In the genomic region with DNA sequence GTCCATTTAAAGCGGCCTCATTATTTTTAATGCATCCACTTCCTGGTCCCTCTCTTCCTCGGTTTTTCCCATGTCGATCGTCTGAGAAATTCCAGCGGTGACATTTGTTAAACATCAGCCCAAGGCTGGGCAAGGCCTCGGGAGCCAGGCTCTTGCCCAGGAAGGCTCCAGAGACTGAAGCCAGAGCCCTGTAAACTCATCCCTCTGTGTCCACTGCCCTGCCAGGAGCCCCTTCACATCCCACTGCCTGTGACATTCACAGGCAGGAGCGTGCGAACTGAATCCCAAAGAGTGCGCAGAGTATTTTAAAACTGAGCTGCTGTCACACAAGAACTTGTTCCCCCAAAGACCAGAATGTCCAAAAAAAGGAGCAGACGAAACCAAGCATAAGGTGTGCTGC, we compare ENCODE assay signal across 24 cellular contexts. TPM values are rescaled to one million over a fixed set of nuclear protein-coding genes. Genes with fewer than 3 reads are reported as not detected.
DNase-seq lines count a peak whose midpoint lies in the region; ATAC-seq, FAIRE-seq and TF ChIP-seq lines count a peak whose summit lies in the region.
"Had no signal": no experiment of that assay in that cellular context is flagged by ENCODE, and none has a peak within 500 bp of the region (broad histone marks: within the 10 kb centered on the region; RNA-seq: fewer than 3 reads in every experiment).

No MANE protein-coding gene starts in this region.

- no peaks in the 10 kb centered on the region for H3K79me2 ChIP-seq in HepG2 (ENCODE audit: insufficient read depth, low read length)

- peak overlapping the region; percentile 64 for H3K27ac Mint-ChIP-seq in mesothelial cell of epicardium
- H3K27ac Mint-ChIP-seq: CD4-positive, CD25-positive, alpha-beta regulatory T cell; CD8-positive, alpha-beta T cell had no signal

- peaks cover 0 to 3% (median 0%) of the 10 kb centered on the region in 4 donors for H3K36me3 ChIP-seq in right lobe of liver
- H3K36me3 ChIP-seq in HepG2 (replicated peaks in 1 of 2; ENCODE audit: control insufficient read depth in 1 of 2, insufficient read depth in 2 of 2, low read length in 2 of 2), result no peaks in the 10 kb centered on the region
- H3K36me3 ChIP-seq in IMR-90 (ENCODE audit: control insufficient read depth, insufficient read depth, low read length), result no peaks in the 10 kb centered on the region
- H3K36me3 ChIP-seq: BE2C had no signal

- no peak overlapping the region for H3K18ac ChIP-seq in IMR-90 (ENCODE audit: low read depth, low read length)

- peaks cover 0 to 64% of the 10 kb centered on the region in 2 experiments; a peak in 3 of 4 replicates for H3K79me1 ChIP-seq in IMR-90 (ENCODE audit: low read depth in 1 of 2, low read length in 2 of 2)

- H2BK120ac ChIP-seq in IMR-90 (ENCODE audit: low read depth, low read length), result no peak overlapping the region

- no peak overlapping the region for H2BK5ac ChIP-seq in IMR-90 (ENCODE audit: low read depth, low read length, poor library complexity, severe bottlenecking)

- H3K9ac ChIP-seq in HepG2 (ENCODE audit: insufficient read depth, low read depth, low read length), result no peak overlapping the region
- H3K9ac ChIP-seq in IMR-90 (ENCODE audit: low read depth, low read length), result no peak overlapping the region

- H2AFZ ChIP-seq in HepG2 (ENCODE audit: low read length) (no peak overlapping the region), IMR-90 (replicated peaks; ENCODE audit: low read length, poor library complexity) (no peak overlapping the region)

- no peak overlapping the region for H4K91ac ChIP-seq in IMR-90 (ENCODE audit: insufficient read depth, low read depth, low read length)

- 77% methylated on average over 7 of the region's 10 CpGs for WGBS in right lobe of liver (ENCODE audit: insufficient coverage, low coverage, low lambda C conversion rate, missing lambda C conversion rate)
- WGBS in HepG2 (ENCODE audit: low lambda C conversion rate), result 49% methylated on average over 10 of the region's 10 CpGs
- 84% methylated on average over 8 of the region's 10 CpGs; no CpG with 5 or more reads in 1 of the 2 experiments for WGBS in IMR-90 (ENCODE audit: extremely low coverage in 2 of 2, insufficient read length in 1 of 2), 2 experiments

- POLR2A ChIA-PET in HepG2 (lab: Yijun Ruan, JAX) (no interaction called here), IMR-90 (lab: Charles Lee; ENCODE audit: unreplicated experiment) (no interaction called here)

- no peak for TF ChIP-seq EP300 in HepG2 (IDR thresholded peaks at IDR 0.05; ENCODE audit: low read depth in 2 of 2, low read length in 2 of 2)
- TF ChIP-seq EP300 in HepG2 (CRISPR knock-in tag; IDR thresholded peaks at IDR 0.05; ENCODE audit: borderline replicate concordance), result no peak

- no peak overlapping the region for H3K4me3 Mint-ChIP-seq in mesothelial cell of epicardium
- H3K4me3 Mint-ChIP-seq: CD4-positive, CD25-positive, alpha-beta regulatory T cell; CD8-positive, alpha-beta T cell had no signal

- H3K14ac ChIP-seq in IMR-90 (replicated peaks; ENCODE audit: low read depth, low read length), result no peak overlapping the region

- H3K4me1 ChIP-seq in right lobe of liver, result no peaks in the 10 kb centered on the region
- no peaks in the 10 kb centered on the region for H3K4me1 ChIP-seq in HepG2 (ENCODE audit: insufficient read depth, low read length)
- H3K4me1 ChIP-seq in IMR-90 (ENCODE audit: control insufficient read depth, insufficient read depth, low read length), result peaks cover 9% of the 10 kb centered on the region; the same call in 1 of the 2 replicates
- H3K4me1 ChIP-seq: A549, BE2C had no signal

- H4K8ac ChIP-seq in IMR-90 (ENCODE audit: low read depth in 2 of 2, low read length in 2 of 2), result no peak overlapping the region

- no TSS peak for BruUV-seq in HepG2 (replicated peaks; lab: Mats Ljungman, UMichigan)
- no TSS peak for BruUV-seq in IMR-90 (replicated peaks; lab: Mats Ljungman, UMichigan)

- no peak for ATAC-seq in right lobe of liver
- no peak for ATAC-seq in HepG2
- ATAC-seq in IMR-90 (ENCODE audit: low read depth), result no peak
- ATAC-seq in HG03039 (IDR thresholded peaks at IDR 0.05; ENCODE audit: unreplicated experiment), result no peak
- no peak for ATAC-seq in HG03135 (IDR thresholded peaks at IDR 0.05; ENCODE audit: unreplicated experiment)
- ATAC-seq: A549; CD8-positive, alpha-beta T cell; GM12878 had no signal

- intact Hi-C loops in right lobe of liver (cut with DNase I) (no loop called here), HepG2 (cut with micrococcal nuclease; ENCODE audit: unreplicated experiment) (no loop called here), IMR-90 (cut with micrococcal nuclease) (no loop called here)

- H3K27me3 Mint-ChIP-seq in mesothelial cell of epicardium (ENCODE audit: low read depth), result no peaks in the 10 kb centered on the region

- H3K4me3 ChIP-seq in right lobe of liver (no peak overlapping the region), HepG2 (replicated peaks in 1 of 3; ENCODE audit: insufficient read depth in 1 of 3, low read depth in 2 of 3, low read length in 3 of 3) (no peak overlapping the region), IMR-90 (ENCODE audit: insufficient read depth, low read depth, low read length) (no peak overlapping the region)
- H3K4me3 ChIP-seq: A549, GM12878 had no signal

- TF ChIP-seq POLR2A in right lobe of liver (IDR thresholded peaks at IDR 0.05) (no peak), HepG2 (IDR thresholded peaks at IDR 0.05; ENCODE audit: insufficient read depth in 1 of 2, low read depth in 2 of 2, low read length in 2 of 2) (no peak), IMR-90 (IDR thresholded peaks at IDR 0.05; ENCODE audit: low read depth, low read length) (no peak)

- peaks cover 4% of the 10 kb centered on the region for H3K9me3 Mint-ChIP-seq in mesothelial cell of epicardium
- H3K9me3 Mint-ChIP-seq: CD8-positive, alpha-beta T cell had no signal

- in situ Hi-C loops in HepG2 (cut with HindIII; ENCODE audit: extremely low pct_ligation_motif_present, low pct_unique_long_range_greater_than_20kb), result no loop called here
- in situ Hi-C loops in IMR-90 (cut with MboI; ENCODE audit: low sequenced_read_pairs), result no loop called here

- H3K9me1 ChIP-seq in IMR-90 (ENCODE audit: insufficient read depth, low read length), result peaks cover 16% of the 10 kb centered on the region

- no peak overlapping the region for H4K5ac ChIP-seq in IMR-90 (ENCODE audit: low read depth, low read length)

- H3K27ac ChIP-seq in right lobe of liver (no peak overlapping the region), HepG2 (ENCODE audit: extremely low read length, insufficient read depth, low read length) (no peak overlapping the region), IMR-90 (ENCODE audit: insufficient read depth, low read length) (no peak overlapping the region)
- H3K27ac ChIP-seq: A549, C4-2B had no signal

- no peaks in the 10 kb centered on the region for H3K36me3 Mint-ChIP-seq in mesothelial cell of epicardium
- H3K36me3 Mint-ChIP-seq: CD4-positive, CD25-positive, alpha-beta regulatory T cell; CD8-positive, alpha-beta T cell had no signal

- H4K20me1 ChIP-seq in HepG2 (ENCODE audit: insufficient read depth, low read length) (0 out of 2 replicates have a peak, but pooled peaks cover 4% of the 10 kb centered on the region), IMR-90 (ENCODE audit: insufficient read depth, low read length) (no peaks in the 10 kb centered on the region; the same call in 1 of the 2 replicates)

- no peak overlapping the region for H3K23ac ChIP-seq in IMR-90 (ENCODE audit: low read depth, low read length)

- CTCF ChIA-PET in HepG2 (lab: Yijun Ruan, JAX; ENCODE audit: low intra/inter-chr PET ratio, low total read pairs), result no interaction called here
- CTCF ChIA-PET in IMR-90 (lab: Yijun Ruan, JAX), result no interaction called here

- TF ChIP-seq RAD21 in HepG2 (CRISPR knock-in tag; IDR thresholded peaks at IDR 0.05) (no peak), IMR-90 (IDR thresholded peaks at IDR 0.05; ENCODE audit: low read length) (no peak)

- no peak for FAIRE-seq in HepG2 (lab: Jason Lieb, UNC)
- FAIRE-seq: A549, D721Med, GM12878, H54 had no signal

- H3K4me2 ChIP-seq in HepG2 (ENCODE audit: low read depth, low read length), result no peak overlapping the region
- H3K4me2 ChIP-seq in IMR-90 (ENCODE audit: low read depth, low read length), result no peak overlapping the region
- H3K4me2 ChIP-seq: A549 had no signal

- H2BK15ac ChIP-seq in IMR-90 (ENCODE audit: low read depth, low read length), result no peak overlapping the region

- H3K4ac ChIP-seq in IMR-90 (ENCODE audit: low read depth, low read length), result peak overlapping the region; percentile 30; the same call in 1 of the 2 replicates

- H3K4me1 Mint-ChIP-seq in mesothelial cell of epicardium, result peaks cover 9% of the 10 kb centered on the region

- no peaks in the 10 kb centered on the region for H3K27me3 ChIP-seq in right lobe of liver
- H3K27me3 ChIP-seq in HepG2 (ENCODE audit: control insufficient read depth in 1 of 2, insufficient read depth in 2 of 2, low read length in 2 of 2), result peaks cover 4 to 38% of the 10 kb centered on the region in 2 experiments; a peak in 3 of 5 replicates
- H3K27me3 ChIP-seq in IMR-90 (ENCODE audit: control insufficient read depth, insufficient read depth, low read length), result no peaks in the 10 kb centered on the region
- H3K27me3 ChIP-seq: BE2C had no signal

- H2AK9ac ChIP-seq in IMR-90 (replicated peaks; ENCODE audit: low read depth, low read length, poor library complexity), result no peak overlapping the region

- dilution Hi-C loops in IMR-90 (cut with HindIII; ENCODE audit: low sequenced_read_pairs, unreplicated experiment), result no loop called here

- TF ChIP-seq CTCF in right lobe of liver (IDR thresholded peaks at IDR 0.05), result no peak
- TF ChIP-seq CTCF in HepG2 (CRISPR knock-in tag; IDR thresholded peaks at IDR 0.05), result no peak
- no peak for TF ChIP-seq CTCF in IMR-90 (conservative IDR thresholded peaks at IDR 0.05; ENCODE audit: low read depth, low read length)
- TF ChIP-seq CTCF in mesothelial cell of epicardium (IDR thresholded peaks at IDR 0.05; ENCODE audit: unreplicated experiment), result no peak

- H2BK20ac ChIP-seq in IMR-90 (ENCODE audit: low read depth, low read length), result 0 out of 2 replicates have a peak overlapping the region, but pooled peaks have one; percentile 49

- DNase-seq in right lobe of liver (peak in 2 of 3 donors; percentile 14 to 15), HepG2 (ENCODE audit: low spot score) (no peak), IMR-90 (no peak), mesothelial cell of epicardium (ENCODE audit: low spot score in 2 of 2, unreplicated experiment in 2 of 2) (no peak), COLO668 (lab: John Stamatoyannopoulos, UW; ENCODE audit: unreplicated experiment) (no peak)
- DNase-seq: 8988T; ACHN; AML-193; BE2C; CD4-positive, CD25-positive, alpha-beta regulatory T cell; CD8-positive, alpha-beta T cell; DMS 273 treated with DMSO at 0.1 percent for 48 hours; DMS79; EL; GDM1; GOT3; HCEC 1CT had no signal

- no peak overlapping the region for H3K56ac ChIP-seq in IMR-90 (ENCODE audit: extremely low read depth, insufficient read depth, low read length)

- H2AK5ac ChIP-seq in IMR-90 (ENCODE audit: low read depth, low read length), result 0 out of 2 replicates have a peak overlapping the region, but pooled peaks have one; percentile 22

- H3K9me3 ChIP-seq in right lobe of liver (no peaks in the 10 kb centered on the region), HepG2 (ENCODE audit: low read length) (0 out of 2 replicates have a peak, but pooled peaks cover 4% of the 10 kb centered on the region), IMR-90 (ENCODE audit: control insufficient read depth, insufficient read depth, low read length) (no peaks in the 10 kb centered on the region)
- H3K9me3 ChIP-seq: BE2C had no signal

RNA-seq across cellular contexts. Expression of a gene that starts 56.5 kb away (rescaled TPM):
- total RNA-seq in right lobe of liver (100 to 1,000 TPM in 3 of 6 experiments, 10 to 100 TPM in 3; 32.1 to 292 (median 78.0) TPM), HepG2 (2016; rRNA removed; fragmentation: Illumina TruSeq; extraction: Trizol) (not detected in 2 replicates), IMR-90 (2012; rRNA removed) (4.1 and 4.4 TPM in 2 replicates), mesothelial cell of epicardium (35.1 to 39.6 TPM (median 37.2 TPM) in 3 replicates)
- total RNA-seq in HepG2 (2016; cell fraction: cytosol; rRNA removed; fragmentation: Illumina TruSeq; extraction: Trizol; ENCODE audit: low read depth), result not detected in 2 replicates
- not detected in 2 replicates for total RNA-seq in HepG2 (2016; cell fraction: insoluble cytoplasmic fraction; rRNA removed; fragmentation: Illumina TruSeq; extraction: Trizol)
- not detected in 2 replicates for total RNA-seq in HepG2 (2016; cell fraction: membrane; rRNA removed; fragmentation: Illumina TruSeq; extraction: Trizol)
- not detected in 2 replicates for total RNA-seq in HepG2 (2016; cell fraction: nucleus; rRNA removed; fragmentation: Illumina TruSeq; extraction: Trizol)
- polyA plus RNA-seq in HepG2 (2011; rRNA removed) (not detected in 2 replicates), IMR-90 (2012; rRNA removed) (8.0 and 10.7 TPM in 2 replicates)
- not detected in 2 replicates for polyA plus RNA-seq in HepG2 (2011; cell fraction: cytosol; rRNA removed)
- not detected in 2 replicates for polyA plus RNA-seq in HepG2 (2011; cell fraction: nucleus; rRNA removed)
- not detected in 2 replicates for polyA plus RNA-seq in HepG2 (2012)
- polyA plus RNA-seq in HepG2 (2016; cell fraction: cytosol; fragmentation: Illumina TruSeq; extraction: Trizol; ENCODE audit: low read depth), result not detected in 2 replicates
- not detected in 2 replicates for polyA plus RNA-seq in HepG2 (2016; cell fraction: insoluble cytoplasmic fraction; fragmentation: Illumina TruSeq; extraction: Trizol; ENCODE audit: low read depth)
- polyA plus RNA-seq in HepG2 (2016; cell fraction: membrane; fragmentation: Illumina TruSeq; extraction: Trizol; ENCODE audit: low read depth), result not detected in 2 replicates
- polyA plus RNA-seq in HepG2 (2016; cell fraction: nucleus; fragmentation: Illumina TruSeq; extraction: Trizol; ENCODE audit: insufficient read depth, low read depth), result not detected in 2 replicates
- polyA minus RNA-seq in HepG2 (2011; rRNA and poly(A)+ RNA removed; ENCODE audit: low replicate concordance), result 0.14 TPM in 1 of 2 replicates, not detected in the other
- polyA minus RNA-seq in HepG2 (2011; cell fraction: cytosol; rRNA and poly(A)+ RNA removed), result not detected in 2 replicates
- not detected in 2 replicates for polyA minus RNA-seq in HepG2 (2011; cell fraction: nucleus; rRNA and poly(A)+ RNA removed)
- 3.8 and 9.8 TPM in 2 replicates for polyA plus RNA-seq in IMR-90 (2012; cell fraction: cytosol; rRNA removed)
- 20.0 and 34.3 TPM in 2 replicates for polyA plus RNA-seq in IMR-90 (2012; cell fraction: nucleus; rRNA removed; ENCODE audit: low replicate concordance)
- total RNA-seq: CD4-positive, CD25-positive, alpha-beta regulatory T cell; CD8-positive, alpha-beta T cell had no signal
- polyA plus RNA-seq: CD4-positive, CD25-positive, alpha-beta regulatory T cell had no signal

Comparison
In these comparisons a context has a peak if more than half of its experiments do, and no peak if none do; other contexts are left out.
1. DNase-seq: peak in right lobe of liver (2 of 3); none in HepG2 (single experiment), IMR-90 (single experiment), mesothelial cell of epicardium (0 of 2) and COLO668 (single experiment).